Comparison of ENCODE assay signal across 11 cellular contexts in genomic region chr14:74400919-74401503, GRCh38. TPM values are rescaled to one million over a fixed set of nuclear protein-coding genes. Genes with fewer than 3 reads are reported as not detected.
DNase-seq lines count a peak whose midpoint lies in the region; ATAC-seq and TF ChIP-seq lines count a peak whose summit lies in the region.
"Had no signal": no experiment of that assay in that cellular context is flagged by ENCODE, and none has a peak within 500 bp of the region (broad histone marks: within the 10 kb centered on the region; RNA-seq: fewer than 3 reads in every experiment).

No MANE protein-coding gene starts in this region.

- POLR2A ChIA-PET in CD8-positive, alpha-beta T cell (lab: Charles Lee): interaction anchor here (1.3 kb wide), 1 partner anchor 25 kb away, joined by 3 read pairs; the partner anchor contains the start of gene SYNDIG1L
- POLR2A ChIA-PET in WTC11 (lab: Charles Lee): no interaction called here

- intact Hi-C loops in CD8-positive, alpha-beta T cell (cut with DNase I, micrococcal nuclease): no loop called here

- H3K27me3 Mint-ChIP-seq in CD8-positive, alpha-beta T cell (ENCODE audit: low read depth): peaks cover 6% of the 10 kb centered on the region
- no peaks in the 10 kb centered on the region for H3K27me3 Mint-ChIP-seq in WTC11 (ENCODE audit: low read depth)

- no peaks in the 10 kb centered on the region for H3K27me3 ChIP-seq in CD8-positive, alpha-beta T cell (ENCODE audit: insufficient read depth, low read length)

- no peak for TF ChIP-seq CTCF in CD8-positive, alpha-beta T cell (IDR thresholded peaks at IDR 0.05)
- no peak for TF ChIP-seq CTCF in WTC11 (IDR thresholded peaks at IDR 0.05)

- H3K27ac ChIP-seq in CD8-positive, alpha-beta T cell (ENCODE audit: low read depth, low read length): no peak overlapping the region
- H3K27ac ChIP-seq: epithelial cell of prostate had no signal

- peak overlapping the region; percentile 76 for H3K4me3 Mint-ChIP-seq in CD8-positive, alpha-beta T cell
- H3K4me3 Mint-ChIP-seq in WTC11: peak overlapping the region; percentile 60; the same call in 1 of the 2 replicates

- DNase-seq in CD8-positive, alpha-beta T cell: no peak
- no peak for DNase-seq in WTC11 (ENCODE audit: low spot score)
- DNase-seq in mesenteric fat pad (ENCODE audit: low spot score): peak; percentile 71
- no peak for DNase-seq in NCI-H82 treated with DMSO at 0.1 percent for 48 hours (lab: John Stamatoyannopoulos, UW; ENCODE audit: unreplicated experiment)
- DNase-seq in NCI-H1048 (lab: John Stamatoyannopoulos, UW): no peak
- DNase-seq in GM03348 (ENCODE audit: low spot score): no peak
- DNase-seq: DMS79 had no signal

- H3K9me3 Mint-ChIP-seq in CD8-positive, alpha-beta T cell: no peaks in the 10 kb centered on the region
- H3K9me3 Mint-ChIP-seq in WTC11: no peaks in the 10 kb centered on the region

- H3K4me1 ChIP-seq in CD8-positive, alpha-beta T cell (ENCODE audit: insufficient read depth, low read length): peaks cover 25% of the 10 kb centered on the region

- H3K36me3 ChIP-seq in CD8-positive, alpha-beta T cell (ENCODE audit: insufficient read depth, low read length): no peaks in the 10 kb centered on the region

- H3K9me3 ChIP-seq in CD8-positive, alpha-beta T cell (ENCODE audit: low read length): no peaks in the 10 kb centered on the region

- H3K36me3 Mint-ChIP-seq in CD8-positive, alpha-beta T cell: no peaks in the 10 kb centered on the region
- no peaks in the 10 kb centered on the region for H3K36me3 Mint-ChIP-seq in WTC11

- peak overlapping the region; percentile 70 for H3K27ac Mint-ChIP-seq in CD8-positive, alpha-beta T cell
- H3K27ac Mint-ChIP-seq in WTC11: peak overlapping the region; percentile 58

- H3K4me3 ChIP-seq in CD8-positive, alpha-beta T cell (ENCODE audit: low read depth, low read length): peak overlapping the region; percentile 17

- ATAC-seq in CD8-positive, alpha-beta T cell: no peak
- peak; percentile 15 for ATAC-seq in GM21447 (IDR thresholded peaks at IDR 0.05; ENCODE audit: unreplicated experiment)
- ATAC-seq in WTC11: no peak; the same call in 1 of the 2 replicates
- ATAC-seq in HG02571 (IDR thresholded peaks at IDR 0.05; ENCODE audit: unreplicated experiment): no peak

- CTCF ChIA-PET in CD8-positive, alpha-beta T cell (lab: Charles Lee): no interaction called here
- CTCF ChIA-PET in WTC11 (lab: Charles Lee): interaction anchor here (0.5 to 3.1 kb wide), 25 partner anchors 8 to 172 kb away, joined by 3 to 17 read pairs (median 5); partner anchors contain the start of genes ISCA2, NPC2, SYNDIG1L and VRTN

- peaks cover 22% of the 10 kb centered on the region for H3K4me1 Mint-ChIP-seq in CD8-positive, alpha-beta T cell (ENCODE audit: low read depth)
- peaks cover 54% of the 10 kb centered on the region for H3K4me1 Mint-ChIP-seq in WTC11

TF ChIP-seq in WTC11, 78 proteins besides CTCF, POLR2A, EP300 and RAD21:
- TF ChIP-seq GTF2I (CRISPR knock-in tag; conservative IDR thresholded peaks at IDR 0.05) (peak; percentile 95), MXD4 (CRISPR knock-in tag; IDR thresholded peaks at IDR 0.05; ENCODE audit: borderline replicate concordance) (no peak), TP53 (CRISPR knock-in tag; IDR thresholded peaks at IDR 0.05) (no peak), TEAD1 (CRISPR knock-in tag; IDR thresholded peaks at IDR 0.05) (0 out of 2 replicates have a peak, but pooled peaks have one; percentile 29), NFATC4 (CRISPR knock-in tag; IDR thresholded peaks at IDR 0.05) (no peak), EMX1 (CRISPR knock-in tag; IDR thresholded peaks at IDR 0.05) (no peak)
- TF ChIP-seq, protein P1, sequence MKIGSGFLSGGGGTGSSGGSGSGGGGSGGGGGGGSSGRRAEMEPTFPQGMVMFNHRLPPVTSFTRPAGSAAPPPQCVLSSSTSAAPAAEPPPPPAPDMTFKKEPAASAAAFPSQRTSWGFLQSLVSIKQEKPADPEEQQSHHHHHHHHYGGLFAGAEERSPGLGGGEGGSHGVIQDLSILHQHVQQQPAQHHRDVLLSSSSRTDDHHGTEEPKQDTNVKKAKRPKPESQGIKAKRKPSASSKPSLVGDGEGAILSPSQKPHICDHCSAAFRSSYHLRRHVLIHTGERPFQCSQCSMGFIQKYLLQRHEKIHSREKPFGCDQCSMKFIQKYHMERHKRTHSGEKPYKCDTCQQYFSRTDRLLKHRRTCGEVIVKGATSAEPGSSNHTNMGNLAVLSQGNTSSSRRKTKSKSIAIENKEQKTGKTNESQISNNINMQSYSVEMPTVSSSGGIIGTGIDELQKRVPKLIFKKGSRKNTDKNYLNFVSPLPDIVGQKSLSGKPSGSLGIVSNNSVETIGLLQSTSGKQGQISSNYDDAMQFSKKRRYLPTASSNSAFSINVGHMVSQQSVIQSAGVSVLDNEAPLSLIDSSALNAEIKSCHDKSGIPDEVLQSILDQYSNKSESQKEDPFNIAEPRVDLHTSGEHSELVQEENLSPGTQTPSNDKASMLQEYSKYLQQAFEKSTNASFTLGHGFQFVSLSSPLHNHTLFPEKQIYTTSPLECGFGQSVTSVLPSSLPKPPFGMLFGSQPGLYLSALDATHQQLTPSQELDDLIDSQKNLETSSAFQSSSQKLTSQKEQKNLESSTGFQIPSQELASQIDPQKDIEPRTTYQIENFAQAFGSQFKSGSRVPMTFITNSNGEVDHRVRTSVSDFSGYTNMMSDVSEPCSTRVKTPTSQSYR (CRISPR knock-in tag; IDR thresholded peaks at IDR 0.05): no peak
- TF ChIP-seq, protein P2, sequence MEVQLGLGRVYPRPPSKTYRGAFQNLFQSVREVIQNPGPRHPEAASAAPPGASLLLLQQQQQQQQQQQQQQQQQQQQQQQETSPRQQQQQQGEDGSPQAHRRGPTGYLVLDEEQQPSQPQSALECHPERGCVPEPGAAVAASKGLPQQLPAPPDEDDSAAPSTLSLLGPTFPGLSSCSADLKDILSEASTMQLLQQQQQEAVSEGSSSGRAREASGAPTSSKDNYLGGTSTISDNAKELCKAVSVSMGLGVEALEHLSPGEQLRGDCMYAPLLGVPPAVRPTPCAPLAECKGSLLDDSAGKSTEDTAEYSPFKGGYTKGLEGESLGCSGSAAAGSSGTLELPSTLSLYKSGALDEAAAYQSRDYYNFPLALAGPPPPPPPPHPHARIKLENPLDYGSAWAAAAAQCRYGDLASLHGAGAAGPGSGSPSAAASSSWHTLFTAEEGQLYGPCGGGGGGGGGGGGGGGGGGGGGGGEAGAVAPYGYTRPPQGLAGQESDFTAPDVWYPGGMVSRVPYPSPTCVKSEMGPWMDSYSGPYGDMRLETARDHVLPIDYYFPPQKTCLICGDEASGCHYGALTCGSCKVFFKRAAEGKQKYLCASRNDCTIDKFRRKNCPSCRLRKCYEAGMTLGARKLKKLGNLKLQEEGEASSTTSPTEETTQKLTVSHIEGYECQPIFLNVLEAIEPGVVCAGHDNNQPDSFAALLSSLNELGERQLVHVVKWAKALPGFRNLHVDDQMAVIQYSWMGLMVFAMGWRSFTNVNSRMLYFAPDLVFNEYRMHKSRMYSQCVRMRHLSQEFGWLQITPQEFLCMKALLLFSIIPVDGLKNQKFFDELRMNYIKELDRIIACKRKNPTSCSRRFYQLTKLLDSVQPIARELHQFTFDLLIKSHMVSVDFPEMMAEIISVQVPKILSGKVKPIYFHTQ (CRISPR knock-in tag; IDR thresholded peaks at IDR 0.05): no peak
- TF ChIP-seq, protein P3, sequence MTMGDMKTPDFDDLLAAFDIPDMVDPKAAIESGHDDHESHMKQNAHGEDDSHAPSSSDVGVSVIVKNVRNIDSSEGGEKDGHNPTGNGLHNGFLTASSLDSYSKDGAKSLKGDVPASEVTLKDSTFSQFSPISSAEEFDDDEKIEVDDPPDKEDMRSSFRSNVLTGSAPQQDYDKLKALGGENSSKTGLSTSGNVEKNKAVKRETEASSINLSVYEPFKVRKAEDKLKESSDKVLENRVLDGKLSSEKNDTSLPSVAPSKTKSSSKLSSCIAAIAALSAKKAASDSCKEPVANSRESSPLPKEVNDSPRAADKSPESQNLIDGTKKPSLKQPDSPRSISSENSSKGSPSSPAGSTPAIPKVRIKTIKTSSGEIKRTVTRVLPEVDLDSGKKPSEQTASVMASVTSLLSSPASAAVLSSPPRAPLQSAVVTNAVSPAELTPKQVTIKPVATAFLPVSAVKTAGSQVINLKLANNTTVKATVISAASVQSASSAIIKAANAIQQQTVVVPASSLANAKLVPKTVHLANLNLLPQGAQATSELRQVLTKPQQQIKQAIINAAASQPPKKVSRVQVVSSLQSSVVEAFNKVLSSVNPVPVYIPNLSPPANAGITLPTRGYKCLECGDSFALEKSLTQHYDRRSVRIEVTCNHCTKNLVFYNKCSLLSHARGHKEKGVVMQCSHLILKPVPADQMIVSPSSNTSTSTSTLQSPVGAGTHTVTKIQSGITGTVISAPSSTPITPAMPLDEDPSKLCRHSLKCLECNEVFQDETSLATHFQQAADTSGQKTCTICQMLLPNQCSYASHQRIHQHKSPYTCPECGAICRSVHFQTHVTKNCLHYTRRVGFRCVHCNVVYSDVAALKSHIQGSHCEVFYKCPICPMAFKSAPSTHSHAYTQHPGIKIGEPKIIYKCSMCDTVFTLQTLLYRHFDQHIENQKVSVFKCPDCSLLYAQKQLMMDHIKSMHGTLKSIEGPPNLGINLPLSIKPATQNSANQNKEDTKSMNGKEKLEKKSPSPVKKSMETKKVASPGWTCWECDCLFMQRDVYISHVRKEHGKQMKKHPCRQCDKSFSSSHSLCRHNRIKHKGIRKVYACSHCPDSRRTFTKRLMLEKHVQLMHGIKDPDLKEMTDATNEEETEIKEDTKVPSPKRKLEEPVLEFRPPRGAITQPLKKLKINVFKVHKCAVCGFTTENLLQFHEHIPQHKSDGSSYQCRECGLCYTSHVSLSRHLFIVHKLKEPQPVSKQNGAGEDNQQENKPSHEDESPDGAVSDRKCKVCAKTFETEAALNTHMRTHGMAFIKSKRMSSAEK (CRISPR knock-in tag; IDR thresholded peaks at IDR 0.05; ENCODE audit: borderline replicate concordance): no peak

RNA-seq across cellular contexts. Expression of gene SYNDIG1L, which starts 25.0 kb away (rescaled TPM):
- total RNA-seq in CD8-positive, alpha-beta T cell: not detected
- total RNA-seq in WTC11 (2021) (1.4 to 1.9 TPM (median 1.5 TPM) in 3 replicates), mesenteric fat pad (not detected)
- total RNA-seq: mononuclear cell had no signal

RNA-seq across cellular contexts. Expression of gene VRTN, which starts 52.7 kb away (rescaled TPM):
- not detected for total RNA-seq in CD8-positive, alpha-beta T cell
- total RNA-seq in WTC11 (2021) (106 to 130 TPM (median 128 TPM) in 3 replicates), mesenteric fat pad (not detected)
- total RNA-seq: mononuclear cell had no signal

Comparison
In these comparisons a context has a peak if more than half of its experiments do, and no peak if none do; other contexts are left out.
1. RNA of gene VRTN, which starts 52.7 kb away (total RNA-seq): 106 to 130 TPM in WTC11; not detected in CD8-positive, alpha-beta T cell and not detected in mesenteric fat pad (single experiment); every median in the first group is over 100 times any median in the second.